9 cellular contexts compared by ENCODE assay signal in genomic region chr9:125446581-125447094, GRCh38.
DNase-seq lines count a peak whose midpoint lies in the region; ATAC-seq, FAIRE-seq and TF ChIP-seq lines count a peak whose summit lies in the region.
"Had no signal": no experiment of that assay in that cellular context is flagged by ENCODE, and none has a peak within 500 bp of the region (broad histone marks: within the 10 kb centered on the region; RNA-seq: fewer than 3 reads in every experiment).

No MANE protein-coding gene starts in this region.

- H4K20me1 ChIP-seq in BLaER1 treated with 17β-estradiol and CSF1 and Interleukin-3, amounts not matched to agents 10 nM and 100 nM, result peaks cover 17 to 81% (median 64%) of the 10 kb centered on the region in 11 experiments; a peak in 21 of 22 replicates

- peaks cover 18 to 48% (median 36%) of the 10 kb centered on the region in 10 experiments for H3K4me1 ChIP-seq in BLaER1 treated with 17β-estradiol and CSF1 and Interleukin-3, amounts not matched to agents 10 nM and 100 nM
- H3K4me1 ChIP-seq in stomach, result peaks cover 0 to 9% (median 3%) of the 10 kb centered on the region in 4 donors

- POLR2A ChIA-PET in HEK293T (lab: Yijun Ruan, JAX), result no interaction called here

- peak overlapping the region; percentile 66 to 98 (median 88) for H3K4me2 ChIP-seq in BLaER1 treated with 17β-estradiol and CSF1 and Interleukin-3, amounts not matched to agents 10 nM and 100 nM

- no peak for TF ChIP-seq CTCF in stomach (IDR thresholded peaks at IDR 0.05)

- H3K9ac ChIP-seq in BLaER1 treated with 17β-estradiol and CSF1 and Interleukin-3, amounts not matched to agents 10 nM and 100 nM, result peak overlapping the region in 8 of 11 experiments; percentile 6 to 56 (median 28); a peak in 8 of 22 replicates

- H3K4me3 ChIP-seq in BLaER1 treated with 17β-estradiol and CSF1 and Interleukin-3, amounts not matched to agents 10 nM and 100 nM, result no peak overlapping the region; a peak in 1 of 20 replicates
- no peak overlapping the region for H3K4me3 ChIP-seq in stomach

- intact Hi-C loops in stomach (cut with DNase I; ENCODE audit: low total_unique reads), result no loop called here

- DNase-seq in GM19239 (ENCODE audit: insufficient read length, low spot score) (peak; percentile 67), NCI-H69 (lab: John Stamatoyannopoulos, UW) (peak; percentile 85), HEK293T (ENCODE audit: extremely low spot score) (no peak), D341Med (ENCODE audit: low spot score) (no peak), HK-2 (ENCODE audit: unreplicated experiment) (no peak), stomach (no peak)
- DNase-seq: C1 segment of cervical spinal cord had no signal

- TF ChIP-seq EP300 in stomach (IDR thresholded peaks at IDR 0.05), result no peak

- TF ChIP-seq POLR2A in stomach (IDR thresholded peaks at IDR 0.05), result no peak

- H3K9me3 ChIP-seq in BLaER1 treated with 17β-estradiol and CSF1 and Interleukin-3, amounts not matched to agents 10 nM and 100 nM (replicated peaks in 1 of 11), result no peaks in the 10 kb centered on the region
- H3K9me3 ChIP-seq in stomach, result no peaks in the 10 kb centered on the region

- peak; percentile 78 for ATAC-seq in HG02970 (IDR thresholded peaks at IDR 0.05; ENCODE audit: low FRiP score, unreplicated experiment)

- peak overlapping the region in 5 of 11 experiments; percentile 12 to 45 (median 21); a peak in 7 of 22 replicates for H3K27ac ChIP-seq in BLaER1 treated with 17β-estradiol and CSF1 and Interleukin-3, amounts not matched to agents 10 nM and 100 nM
- no peak overlapping the region for H3K27ac ChIP-seq in stomach

- peaks cover 0 to 34% (median 25%) of the 10 kb centered on the region in 11 experiments; a peak in 15 of 22 replicates for H3K27me3 ChIP-seq in BLaER1 treated with 17β-estradiol and CSF1 and Interleukin-3, amounts not matched to agents 10 nM and 100 nM
- no peaks in the 10 kb centered on the region for H3K27me3 ChIP-seq in stomach

- CTCF ChIA-PET in HEK293T (lab: Yijun Ruan, JAX), result no interaction called here

- WGBS in stomach, 5 donors, result 78 to 92% (median 89%) methylated on average over 5 to 6 of the region's 6 CpGs

- H3K36me3 ChIP-seq in BLaER1 treated with 17β-estradiol and CSF1 and Interleukin-3, amounts not matched to agents 10 nM and 100 nM, result peaks cover 7 to 46% (median 22%) of the 10 kb centered on the region in 11 experiments; a peak in 20 of 22 replicates
- H3K36me3 ChIP-seq in stomach, result peaks cover 0 to 45% (median 27%) of the 10 kb centered on the region in 4 donors

- FAIRE-seq in GM19239 (lab: Jason Lieb, UNC), result peak; percentile 66

TF ChIP-seq in HEK293T, 16 proteins besides CTCF, POLR2A, EP300 and RAD21:
- TF ChIP-seq, protein P1, sequence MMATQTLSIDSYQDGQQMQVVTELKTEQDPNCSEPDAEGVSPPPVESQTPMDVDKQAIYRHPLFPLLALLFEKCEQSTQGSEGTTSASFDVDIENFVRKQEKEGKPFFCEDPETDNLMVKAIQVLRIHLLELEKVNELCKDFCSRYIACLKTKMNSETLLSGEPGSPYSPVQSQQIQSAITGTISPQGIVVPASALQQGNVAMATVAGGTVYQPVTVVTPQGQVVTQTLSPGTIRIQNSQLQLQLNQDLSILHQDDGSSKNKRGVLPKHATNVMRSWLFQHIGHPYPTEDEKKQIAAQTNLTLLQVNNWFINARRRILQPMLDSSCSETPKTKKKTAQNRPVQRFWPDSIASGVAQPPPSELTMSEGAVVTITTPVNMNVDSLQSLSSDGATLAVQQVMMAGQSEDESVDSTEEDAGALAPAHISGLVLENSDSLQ (IDR thresholded peaks at IDR 0.05), result no peak
- TF ChIP-seq SUZ12 (IDR thresholded peaks at IDR 0.05) (no peak), ELF4 (IDR thresholded peaks at IDR 0.05) (no peak), SP1 (IDR thresholded peaks at IDR 0.05) (no peak), L3MBTL2 (conservative IDR thresholded peaks at IDR 0.05) (no peak)

Comparison
In these comparisons a context has a peak if more than half of its experiments do, and no peak if none do; other contexts are left out.
1. DNase-seq: peak in GM19239 (single experiment) and NCI-H69 (single experiment); none in HEK293T (single experiment), D341Med (single experiment), HK-2 (single experiment) and stomach (single experiment).